In genomic region chr20:49712918-49713778, GRCh38 we compare ENCODE assay signal across 8 cellular contexts. TPM values are rescaled to one million over a fixed set of nuclear protein-coding genes. Genes with fewer than 3 reads are reported as not detected.
DNase-seq lines count a peak whose midpoint lies in the region; TF ChIP-seq lines count a peak whose summit lies in the region.

No MANE protein-coding gene starts in this region.

- H3K4me3 ChIP-seq in fibroblast of mammary gland (ENCODE audit: control insufficient read depth, low read depth, low read length) (peak overlapping the region; percentile 83), neural cell (ENCODE audit: low read length) (peak overlapping the region; percentile 94)

- no peaks in the 10 kb centered on the region for H3K9me2 ChIP-seq in neural cell (ENCODE audit: insufficient read depth, low read length)

- no peaks in the 10 kb centered on the region for H3F3A ChIP-seq in neural cell (ENCODE audit: insufficient read depth, low read length, poor library complexity, severe bottlenecking)

- H2AFZ ChIP-seq in neural cell (ENCODE audit: low read depth, low read length), result peak overlapping the region; percentile 58

- H3K27ac ChIP-seq in neural cell (ENCODE audit: low read length), result peak overlapping the region; percentile 80

- H3K4me1 Mint-ChIP-seq in HFFc6 (ENCODE audit: low read depth), result peaks cover 39% of the 10 kb centered on the region

- no peak; the same call in 1 of the 2 replicates for TF ChIP-seq CTCF in HFFc6 (IDR thresholded peaks at IDR 0.05)
- TF ChIP-seq CTCF in fibroblast of mammary gland (conservative IDR thresholded peaks at IDR 0.05; ENCODE audit: control insufficient read depth, insufficient read depth, low read depth, low read length), result no peak
- TF ChIP-seq CTCF in neural cell (IDR thresholded peaks at IDR 0.05; ENCODE audit: poor library complexity, severe bottlenecking), result no peak

- H3K4me3 Mint-ChIP-seq in HFFc6, result peak overlapping the region; percentile 93

- peak overlapping the region; percentile 91 for H3K4me2 ChIP-seq in neural cell (ENCODE audit: low read length)

- no peak for TF ChIP-seq EP300 in neural cell (conservative IDR thresholded peaks at IDR 0.05; ENCODE audit: poor library complexity, severe bottlenecking)

- no peaks in the 10 kb centered on the region for H3K36me3 Mint-ChIP-seq in HFFc6 (ENCODE audit: low read depth)

- H3K27me3 Mint-ChIP-seq in HFFc6 (ENCODE audit: insufficient read depth), result no peaks in the 10 kb centered on the region; the same call in none of the 2 replicates

- no peak for TF ChIP-seq RAD21 in neural cell (conservative IDR thresholded peaks at IDR 0.05)

- H3K36me3 ChIP-seq in neural cell (ENCODE audit: insufficient read depth, low read length), result no peaks in the 10 kb centered on the region

- peaks cover 44% of the 10 kb centered on the region for H3K79me2 ChIP-seq in neural cell (replicated peaks; ENCODE audit: insufficient read depth, low read length)

- H4K20me1 ChIP-seq in neural cell (ENCODE audit: insufficient read depth), result no peaks in the 10 kb centered on the region

- H3K9me3 Mint-ChIP-seq in HFFc6, result no peaks in the 10 kb centered on the region

- H3K9me3 ChIP-seq in neural cell (ENCODE audit: low read length), result no peaks in the 10 kb centered on the region

- DNase-seq in DMS 273 (lab: John Stamatoyannopoulos, UW; ENCODE audit: unreplicated experiment), result peak; percentile 74
- DNase-seq in DMS 273 treated with DMSO at 0.1 percent for 48 hours (lab: John Stamatoyannopoulos, UW), result no peak
- no peak for DNase-seq in HFFc6
- peak; percentile 48 for DNase-seq in NCI-H1105 treated with DMSO at 0.1 percent for 48 hours (lab: John Stamatoyannopoulos, UW)
- peak; percentile 73 for DNase-seq in activated CD8-positive, alpha-beta memory T cell treated with anti-CD3 and anti-CD28 coated beads, Interleukin-2, amount 50 U/mL, for 48 hours
- no peak for DNase-seq in fibroblast of mammary gland (ENCODE audit: low read depth)
- DNase-seq in amniotic stem cell (lab: John Stamatoyannopoulos, UW), result no peak

- H3K27me3 ChIP-seq in neural cell (ENCODE audit: insufficient read depth, low read depth, low read length), result no peaks in the 10 kb centered on the region

- peak overlapping the region; percentile 92 for H3K9ac ChIP-seq in neural cell (ENCODE audit: low read length)

- peak overlapping the region; percentile 82 for H3K27ac Mint-ChIP-seq in HFFc6

TF ChIP-seq in neural cell, 6 proteins besides CTCF, POLR2A, EP300 and RAD21:
- no peak for TF ChIP-seq TAF1 (IDR thresholded peaks at IDR 0.05; ENCODE audit: low read depth)
- peak; percentile 45 for TF ChIP-seq MXI1 (conservative IDR thresholded peaks at IDR 0.05; ENCODE audit: poor library complexity, severe bottlenecking)

RNA-seq across cellular contexts. Expression of gene B4GALT5, which starts 0.5 kb away (rescaled TPM):
- total RNA-seq in HFFc6 (2021; fragmentation: NEBNext Ultra II Directional; extraction: Animal tissue kit (Norgen Biotek cat#: 25700)), result 10 to 100 TPM; 19.7 to 25.0 (median 21.9) TPM
- 34.7 and 36.8 TPM in 2 replicates for polyA plus RNA-seq in neural cell
- 53.5 and 53.6 TPM in 2 replicates for polyA minus RNA-seq in neural cell

Comparison
In these comparisons a context has a peak if more than half of its experiments do, and no peak if none do; other contexts are left out.
1. DNase-seq: peak in DMS 273 (single experiment), NCI-H1105 treated with DMSO at 0.1 percent for 48 hours (single experiment) and activated CD8-positive, alpha-beta memory T cell treated with anti-CD3 and anti-CD28 coated beads, Interleukin-2, amount 50 U/mL, for 48 hours (single experiment); none in DMS 273 treated with DMSO at 0.1 percent for 48 hours (single experiment), HFFc6 (single experiment), fibroblast of mammary gland (single experiment) and amniotic stem cell (single experiment).